In genomic region chr6:52293067-52293466, GRCh38 we compare ENCODE assay signal across 24 cellular contexts. TPM values are rescaled to one million over a fixed set of nuclear protein-coding genes. Genes with fewer than 3 reads are reported as not detected.
DNase-seq lines count a peak whose midpoint lies in the region; ATAC-seq, FAIRE-seq and TF ChIP-seq lines count a peak whose summit lies in the region.
"Had no signal": no experiment of that assay in that cellular context is flagged by ENCODE, and none has a peak within 500 bp of the region (broad histone marks: within the 10 kb centered on the region; RNA-seq: fewer than 3 reads in every experiment).

No MANE protein-coding gene starts in this region.

- H3K27ac ChIP-seq in OCI-LY1 (ENCODE audit: low read depth, low read length, poor library complexity, severe bottlenecking) (peak overlapping the region; percentile 50), left lung (no peak overlapping the region)
- H3K27ac ChIP-seq: parathyroid adenoma had no signal

- no peak for TF ChIP-seq CTCF in OCI-LY1 (IDR thresholded peaks at IDR 0.05; ENCODE audit: low read length)
- TF ChIP-seq CTCF in left lung (IDR thresholded peaks at IDR 0.05) = no peak

- H3K9me2 ChIP-seq in OCI-LY1 (ENCODE audit: low read depth, low read length) = no peaks in the 10 kb centered on the region

- H3K4me1 ChIP-seq in OCI-LY1 (ENCODE audit: insufficient read depth, low read length, severe bottlenecking) (peaks cover 43% of the 10 kb centered on the region), left lung (no peaks in the 10 kb centered on the region)
- H3K4me1 ChIP-seq: parathyroid adenoma had no signal

- H3K9me3 ChIP-seq in OCI-LY1 (ENCODE audit: low read length) (no peaks in the 10 kb centered on the region), left lung (no peaks in the 10 kb centered on the region)

- H3K36me3 ChIP-seq in OCI-LY1 (ENCODE audit: insufficient read depth, low read length) = no peaks in the 10 kb centered on the region
- H3K36me3 ChIP-seq in left lung = no peaks in the 10 kb centered on the region
- H3K36me3 ChIP-seq: MG63 had no signal

- no peaks in the 10 kb centered on the region for H3F3A ChIP-seq in OCI-LY1 (ENCODE audit: insufficient read depth, low read length)

- no peaks in the 10 kb centered on the region for H4K20me1 ChIP-seq in OCI-LY1 (ENCODE audit: insufficient read depth, low read length)

- no peak overlapping the region for H2AFZ ChIP-seq in OCI-LY1 (ENCODE audit: low read length)
- H2AFZ ChIP-seq: parathyroid adenoma had no signal

- DNase-seq in DMS 273 treated with DMSO at 0.1 percent for 48 hours (lab: John Stamatoyannopoulos, UW) (peak; percentile 60), dermis microvascular lymphatic vessel endothelial cell (ENCODE audit: low read depth in 2 of 2) (peak; percentile 55 to 77), left lung (no peak), NCI-H1694 treated with DMSO at 0.1 percent for 48 hours (lab: John Stamatoyannopoulos, UW) (no peak), H54 (ENCODE audit: insufficient read length, low spot score) (no peak)
- DNase-seq: activated CD4-positive, alpha-beta T cell treated with anti-CD3 and anti-CD28 coated beads, Interleukin-2, amount 50 U/mL, for 4 hours; activated gamma-delta T cell; foreskin melanocyte; hippocampal formation; mesenchymal stem cell; MG63; naive thymus-derived CD4-positive, alpha-beta T cell; stimulated activated naive CD8-positive, alpha-beta T cell treated with anti-CD3 and anti-CD28 coated beads, Interleukin-15, Interleukin-2, amounts not matched to agents 100 U/mL and 50 U/mL, for 24 hours; trophoblast cell had no signal

- TF ChIP-seq POLR2A in H54 (IDR thresholded peaks at IDR 0.05; ENCODE audit: low read depth, low read length) = no peak

- ATAC-seq in left lung = no peak
- no peak for ATAC-seq in HG03108 (IDR thresholded peaks at IDR 0.05; ENCODE audit: unreplicated experiment)
- ATAC-seq: naive thymus-derived CD4-positive, alpha-beta T cell; sciatic nerve; stimulated activated naive CD8-positive, alpha-beta T cell treated with anti-CD3 and anti-CD28 coated beads, Interleukin-15, Interleukin-2, amounts not matched to agents 100 U/mL and 50 U/mL, for 24 hours had no signal

- H3K27me3 ChIP-seq in OCI-LY1 (ENCODE audit: insufficient read depth, low read length) = no peaks in the 10 kb centered on the region
- H3K27me3 ChIP-seq in left lung = no peaks in the 10 kb centered on the region
- H3K27me3 ChIP-seq: dorsolateral prefrontal cortex, MG63 had no signal

- TF ChIP-seq EP300 in Ishikawa (IDR thresholded peaks at IDR 0.05; ENCODE audit: borderline replicate concordance) = no peak

- FAIRE-seq in H54 (lab: Jason Lieb, UNC) = no peak
- FAIRE-seq: G401.6 had no signal

- H3K4me2 ChIP-seq in OCI-LY1 (ENCODE audit: low read length) = no peak overlapping the region

- no peak overlapping the region for H3K4me3 ChIP-seq in OCI-LY1 (ENCODE audit: low read depth, low read length, poor library complexity, severe bottlenecking)
- H3K4me3 ChIP-seq in left lung = no peak overlapping the region
- H3K4me3 ChIP-seq: dorsolateral prefrontal cortex, MG63 had no signal

- intact Hi-C loops in left lung (cut with DNase I) = no loop called here

- no peak for TF ChIP-seq RAD21 in Ishikawa (IDR thresholded peaks at IDR 0.05; ENCODE audit: low read depth)

- no peaks in the 10 kb centered on the region for H3K79me2 ChIP-seq in OCI-LY1 (ENCODE audit: insufficient read depth, low read length)
- H3K79me2 ChIP-seq: parathyroid adenoma had no signal

- no peak overlapping the region for H3K9ac ChIP-seq in OCI-LY1 (ENCODE audit: low read length)
- H3K9ac ChIP-seq: parathyroid adenoma had no signal

TF ChIP-seq in Ishikawa, 13 proteins besides CTCF, POLR2A, EP300 and RAD21:
- peak; percentile 11; the same call in 1 of the 2 replicates for TF ChIP-seq NFIC (IDR thresholded peaks at IDR 0.05)
- TF ChIP-seq TEAD4 (IDR thresholded peaks at IDR 0.05) = no peak
- TF ChIP-seq YY1 (IDR thresholded peaks at IDR 0.05; ENCODE audit: low read depth) = no peak

RNA-seq across cellular contexts. Expression of gene MCM3, which starts 8.5 kb away (rescaled TPM):
- total RNA-seq in dermis microvascular lymphatic vessel endothelial cell (52.2 and 64.6 TPM in 2 replicates), left lung (10 to 100 TPM; 38.9 to 67.6 TPM)

RNA-seq across cellular contexts. Expression of gene IL17F, which starts 48.8 kb away (rescaled TPM):
- total RNA-seq in dermis microvascular lymphatic vessel endothelial cell (not detected in 2 replicates), left lung (not detected)
- total RNA-seq: epithelial cell of proximal tubule, kidney epithelial cell, RPMI7951, sciatic nerve had no signal

Comparison
In these comparisons a context has a peak if more than half of its experiments do, and no peak if none do; other contexts are left out.
1. DNase-seq: peak in DMS 273 treated with DMSO at 0.1 percent for 48 hours (single experiment) and dermis microvascular lymphatic vessel endothelial cell (2 of 2); none in left lung (0 of 2), NCI-H1694 treated with DMSO at 0.1 percent for 48 hours (single experiment) and H54 (single experiment).